In the genomic region with DNA sequence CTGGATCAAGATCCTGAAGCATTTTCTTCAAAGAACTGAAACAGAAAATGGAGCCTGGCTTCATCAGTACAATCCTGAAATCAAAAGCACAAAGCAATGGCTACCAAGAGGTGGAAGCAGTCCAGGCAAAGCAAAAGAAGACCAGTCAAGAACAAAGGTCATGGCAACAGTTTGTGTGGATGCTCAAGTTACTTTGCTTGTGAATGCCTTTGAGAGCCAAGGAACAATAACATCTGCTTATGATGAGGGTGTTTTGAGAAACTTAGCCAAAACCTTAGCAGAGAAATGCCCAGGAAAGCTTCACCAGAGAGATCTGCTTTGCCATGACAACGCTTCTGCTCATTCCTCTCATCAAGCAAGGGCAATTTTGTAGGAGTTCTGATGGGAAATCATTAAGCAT, we compare ENCODE assay signal across 25 cellular contexts.
"Had no signal": no experiment of that assay in that cellular context is flagged by ENCODE, and none has a peak within 500 bp of the region (broad histone marks: within the 10 kb centered on the region; RNA-seq: fewer than 3 reads in every experiment).

No MANE protein-coding gene starts in this region.

- ATAC-seq: activated T-helper 17 cell treated with anti-CD3 and anti-CD28 coated beads, Interleukin-2, amount 50 U/mL, for 72 hours had no signal

- H3K4me1 Mint-ChIP-seq: activated CD4-positive, alpha-beta T cell treated with anti-CD3 and anti-CD28 coated beads, Interleukin-2, amount 10 ng/mL, durations not matched to agents 24 days and 14 days; activated T-helper 17 cell treated with anti-CD3 and anti-CD28 coated beads, Interleukin-2, amount 50 U/mL, for 72 hours; IgD-negative memory B cell had no signal

- H3K9me3 ChIP-seq: Peyer's patch, SJCRH30, SK-N-SH had no signal

- H3K27me3 ChIP-seq: brain microvascular endothelial cell, cardiac muscle cell, Peyer's patch, SJCRH30 had no signal

- H3K27me3 Mint-ChIP-seq: activated CD4-positive, alpha-beta memory T cell treated with anti-CD3 and anti-CD28 coated beads for 36 hours; activated CD4-positive, alpha-beta T cell treated with anti-CD3 and anti-CD28 coated beads, Interleukin-2, amount 10 ng/mL, durations not matched to agents 24 days and 14 days; activated naive CD8-positive, alpha-beta T cell; activated T-helper 17 cell treated with anti-CD3 and anti-CD28 coated beads, Interleukin-2, amount 50 U/mL, for 72 hours; IgD-negative memory B cell had no signal

- H3K4me3 Mint-ChIP-seq: activated CD4-positive, alpha-beta memory T cell treated with anti-CD3 and anti-CD28 coated beads for 36 hours; activated CD4-positive, alpha-beta T cell treated with anti-CD3 and anti-CD28 coated beads, Interleukin-2, amount 10 ng/mL, durations not matched to agents 24 days and 14 days; activated naive CD4-positive, alpha-beta T cell treated with anti-CD3 and anti-CD28 coated beads for 36 hours; activated naive CD8-positive, alpha-beta T cell; activated T-helper 17 cell treated with anti-CD3 and anti-CD28 coated beads, Interleukin-2, amount 50 U/mL, for 72 hours; IgD-negative memory B cell had no signal

- H3K36me3 ChIP-seq: brain microvascular endothelial cell, cardiac muscle cell, Peyer's patch, SJCRH30, WERI-Rb-1 had no signal

- H3K27ac ChIP-seq: brain microvascular endothelial cell, cardiac muscle cell, Peyer's patch, RWPE1, SJCRH30, WERI-Rb-1 had no signal

- H3K4me1 ChIP-seq: Peyer's patch, SJCRH30 had no signal

- H3K27ac Mint-ChIP-seq: activated CD4-positive, alpha-beta memory T cell treated with anti-CD3 and anti-CD28 coated beads for 36 hours; activated CD4-positive, alpha-beta T cell treated with anti-CD3 and anti-CD28 coated beads, Interleukin-2, amount 10 ng/mL, durations not matched to agents 24 days and 14 days; activated naive CD4-positive, alpha-beta T cell treated with anti-CD3 and anti-CD28 coated beads for 36 hours; activated naive CD8-positive, alpha-beta T cell; activated T-helper 17 cell treated with anti-CD3 and anti-CD28 coated beads, Interleukin-2, amount 50 U/mL, for 72 hours; IgD-negative memory B cell had no signal

- H3K4me3 ChIP-seq: cardiac muscle cell, Peyer's patch, SJCRH30 had no signal

- H3K9ac ChIP-seq: SK-N-SH had no signal

- H3K4me2 ChIP-seq: SK-N-SH had no signal

- H3K9me3 Mint-ChIP-seq: activated naive CD4-positive, alpha-beta T cell treated with anti-CD3 and anti-CD28 coated beads for 36 hours had no signal

- DNase-seq: activated CD4-positive, alpha-beta memory T cell treated with anti-CD3 and anti-CD28 coated beads for 36 hours; activated CD4-positive, alpha-beta T cell treated with anti-CD3 and anti-CD28 coated beads, Interleukin-2, amount 10 ng/mL, durations not matched to agents 24 days and 14 days; activated CD8-positive, alpha-beta memory T cell treated with anti-CD3 and anti-CD28 coated beads for 24 hours; activated gamma-delta T cell; activated naive CD4-positive, alpha-beta T cell treated with anti-CD3 and anti-CD28 coated beads for 36 hours; activated T-cell treated with anti-CD3 and anti-CD28 coated beads, Interleukin-2, amount 50 U/mL, for 48 hours; brain microvascular endothelial cell; KG1; NCI-H1048; NCI-H1417; NCI-H1930; NCI-H345; NCI-H510A; NCI-H69; Peyer's patch; Right ventricle myocardium superior; SJCRH30; SK-N-SH; T-helper 1 cell; WERI-Rb-1 had no signal

- H3K36me3 Mint-ChIP-seq: activated CD4-positive, alpha-beta memory T cell treated with anti-CD3 and anti-CD28 coated beads for 36 hours; activated naive CD8-positive, alpha-beta T cell; IgD-negative memory B cell had no signal
